ENCODE assay signal across 30 cellular contexts in genomic region chr20:31926493-31926892, GRCh38. TPM values are rescaled to one million over a fixed set of nuclear protein-coding genes. Genes with fewer than 3 reads are reported as not detected.
DNase-seq lines count a peak whose midpoint lies in the region; ATAC-seq, FAIRE-seq and TF ChIP-seq lines count a peak whose summit lies in the region.
"Had no signal": no experiment of that assay in that cellular context is flagged by ENCODE, and none has a peak within 500 bp of the region (broad histone marks: within the 10 kb centered on the region; RNA-seq: fewer than 3 reads in every experiment).

No MANE protein-coding gene starts in this region.

- no peak overlapping the region for H3K9ac ChIP-seq in HepG2 (ENCODE audit: insufficient read depth, low read depth, low read length)
- H3K9ac ChIP-seq: BLaER1 had no signal

- H3K9me3 ChIP-seq in HepG2 (ENCODE audit: low read length): no peaks in the 10 kb centered on the region
- H3K9me3 ChIP-seq in right lobe of liver: no peaks in the 10 kb centered on the region
- no peaks in the 10 kb centered on the region for H3K9me3 ChIP-seq in HEK293 (ENCODE audit: control insufficient read depth, insufficient read depth, low read depth, low read length)
- no peaks in the 10 kb centered on the region for H3K9me3 ChIP-seq in sigmoid colon
- H3K9me3 ChIP-seq: BE2C, BLaER1 had no signal

- no peak for TF ChIP-seq CTCF in HepG2 (CRISPR knock-in tag; IDR thresholded peaks at IDR 0.05)
- no peak for TF ChIP-seq CTCF in right lobe of liver (IDR thresholded peaks at IDR 0.05)
- TF ChIP-seq CTCF in HEK293 (tag by site-specific recombination; IDR thresholded peaks at IDR 0.05): no peak
- TF ChIP-seq CTCF in sigmoid colon (IDR thresholded peaks at IDR 0.05): no peak

- peaks cover 2 to 34% of the 10 kb centered on the region in 2 experiments; a peak in 3 of 5 replicates for H3K27me3 ChIP-seq in HepG2 (ENCODE audit: control insufficient read depth in 1 of 2, insufficient read depth in 2 of 2, low read length in 2 of 2)
- no peaks in the 10 kb centered on the region for H3K27me3 ChIP-seq in right lobe of liver
- peaks cover 0 to 30% (median 0%) of the 10 kb centered on the region in 3 donors for H3K27me3 ChIP-seq in sigmoid colon
- H3K27me3 ChIP-seq: BLaER1 had no signal

- no TSS peak for BruUV-seq in HepG2 (replicated peaks; lab: Mats Ljungman, UMichigan)

- intact Hi-C loops in HepG2 (cut with micrococcal nuclease; ENCODE audit: unreplicated experiment) (no loop called here), right lobe of liver (cut with DNase I) (no loop called here), sigmoid colon (cut with DNase I) (no loop called here)

- no peak overlapping the region for H3K27ac ChIP-seq in HepG2 (ENCODE audit: extremely low read length, insufficient read depth, low read length)
- no peak overlapping the region for H3K27ac ChIP-seq in right lobe of liver
- H3K27ac ChIP-seq in HEK293 (ENCODE audit: extremely low read depth, low read depth, low read length): no peak overlapping the region
- H3K27ac ChIP-seq in sigmoid colon: no peak overlapping the region
- H3K27ac ChIP-seq: BLaER1 had no signal

- TF ChIP-seq EP300 in HepG2 (IDR thresholded peaks at IDR 0.05; ENCODE audit: low read depth in 2 of 2, low read length in 2 of 2): no peak
- no peak for TF ChIP-seq EP300 in HepG2 (CRISPR knock-in tag; IDR thresholded peaks at IDR 0.05; ENCODE audit: borderline replicate concordance)
- no peak for TF ChIP-seq EP300 in sigmoid colon (IDR thresholded peaks at IDR 0.05)

- no peak for ATAC-seq in HepG2
- no peak for ATAC-seq in right lobe of liver
- no peak for ATAC-seq in GM18870 (IDR thresholded peaks at IDR 0.05; ENCODE audit: unreplicated experiment)
- ATAC-seq: GM12878 had no signal

- H4K20me1 ChIP-seq in HepG2 (ENCODE audit: insufficient read depth, low read length): no peaks in the 10 kb centered on the region
- H4K20me1 ChIP-seq: BLaER1 had no signal

- no peak for TF ChIP-seq POLR2A in HepG2 (IDR thresholded peaks at IDR 0.05; ENCODE audit: insufficient read depth in 1 of 2, low read depth in 2 of 2, low read length in 2 of 2)
- no peak for TF ChIP-seq POLR2A in right lobe of liver (IDR thresholded peaks at IDR 0.05)
- TF ChIP-seq POLR2A in sigmoid colon (IDR thresholded peaks at IDR 0.05): no peak

- H3K4me1 ChIP-seq in HepG2 (ENCODE audit: insufficient read depth, low read length) (no peaks in the 10 kb centered on the region), right lobe of liver (no peaks in the 10 kb centered on the region), HEK293 (ENCODE audit: control insufficient read depth, insufficient read depth, low read length) (no peaks in the 10 kb centered on the region), sigmoid colon (no peaks in the 10 kb centered on the region)
- H3K4me1 ChIP-seq: BE2C had no signal

- H3K4me3 ChIP-seq in HepG2 (replicated peaks in 1 of 3; ENCODE audit: insufficient read depth in 1 of 3, low read depth in 2 of 3, low read length in 3 of 3): no peak overlapping the region
- H3K4me3 ChIP-seq in right lobe of liver: no peak overlapping the region
- H3K4me3 ChIP-seq in HEK293 (ENCODE audit: low read depth, low read length): no peak overlapping the region
- no peak overlapping the region for H3K4me3 ChIP-seq in sigmoid colon
- H3K4me3 ChIP-seq: BLaER1, GM12878 had no signal

- H3K4me2 ChIP-seq in HepG2 (ENCODE audit: low read depth, low read length): no peak overlapping the region
- H3K4me2 ChIP-seq: BLaER1 had no signal

- H3K79me2 ChIP-seq in HepG2 (ENCODE audit: insufficient read depth, low read length): no peaks in the 10 kb centered on the region

- H3K36me3 ChIP-seq in HepG2 (replicated peaks in 1 of 2; ENCODE audit: control insufficient read depth in 1 of 2, insufficient read depth in 2 of 2, low read length in 2 of 2): no peaks in the 10 kb centered on the region
- no peaks in the 10 kb centered on the region for H3K36me3 ChIP-seq in right lobe of liver
- no peaks in the 10 kb centered on the region for H3K36me3 ChIP-seq in HEK293 (ENCODE audit: control insufficient read depth in 2 of 2, insufficient read depth in 1 of 2, low read length in 2 of 2)
- H3K36me3 ChIP-seq in sigmoid colon: no peaks in the 10 kb centered on the region
- H3K36me3 ChIP-seq: BE2C, BLaER1 had no signal

- TF ChIP-seq RAD21 in HepG2 (CRISPR knock-in tag; IDR thresholded peaks at IDR 0.05): no peak

- peak; percentile 4 for FAIRE-seq in HepG2 (lab: Jason Lieb, UNC)
- FAIRE-seq: A204.1, GM12878, GM12892, GM18507, GM19239 had no signal

- POLR2A ChIA-PET in HepG2 (lab: Yijun Ruan, JAX) (interaction anchor here (1.5 kb wide), 1 partner anchor 25 kb away, joined by 4 read pairs; the partner anchor contains the start of gene PDRG1), HEK293 (lab: Yijun Ruan, JAX) (no interaction called here)

- CTCF ChIA-PET in HepG2 (lab: Yijun Ruan, JAX; ENCODE audit: low intra/inter-chr PET ratio, low total read pairs) (no interaction called here), HEK293 (lab: Yijun Ruan, JAX) (no interaction called here)

- no peak for DNase-seq in HepG2 (ENCODE audit: low spot score)
- no peak for DNase-seq in right lobe of liver
- DNase-seq in sigmoid colon: peak; percentile 3
- no peak for DNase-seq in stimulated activated CD4-positive, alpha-beta T cell treated with anti-CD3 and anti-CD28 coated beads, Interleukin-4, amount 100 ng/mL, for 24 hours
- DNase-seq: 8988T; ACHN; BE2C; C1 segment of cervical spinal cord; CD4-positive, alpha-beta memory T cell; CD4-positive, CD25-positive, alpha-beta regulatory T cell; CD8-positive, alpha-beta memory T cell; COR-L47; DMS 273 treated with DMSO at 0.1 percent for 48 hours; DMS153; DMS53; DMS79; DND-41; EL; GDM1 had no signal

- H2AFZ ChIP-seq in HepG2 (ENCODE audit: low read length): no peak overlapping the region

- WGBS in HepG2 (ENCODE audit: low lambda C conversion rate): 12% methylated on average over 2 of the region's 2 CpGs
- WGBS in right lobe of liver (ENCODE audit: insufficient coverage, low coverage, low lambda C conversion rate, missing lambda C conversion rate): 82% methylated on average over 2 of the region's 2 CpGs
- 69 to 82% methylated on average over 2 of the region's 2 CpGs for WGBS in sigmoid colon, 2 donors

- in situ Hi-C loops in HepG2 (cut with HindIII; ENCODE audit: extremely low pct_ligation_motif_present, low pct_unique_long_range_greater_than_20kb): no loop called here

RNA-seq across cellular contexts. Expression of gene PDRG1, which starts 25.4 kb away (rescaled TPM):
- 16.6 and 22.1 TPM in 2 replicates for total RNA-seq in HepG2 (2016; rRNA removed; fragmentation: Illumina TruSeq; extraction: Trizol)
- total RNA-seq in HepG2 (2016; cell fraction: cytosol; rRNA removed; fragmentation: Illumina TruSeq; extraction: Trizol; ENCODE audit: low read depth): 5.1 and 5.7 TPM in 2 replicates
- 16.1 and 23.7 TPM in 2 replicates for total RNA-seq in HepG2 (2016; cell fraction: insoluble cytoplasmic fraction; rRNA removed; fragmentation: Illumina TruSeq; extraction: Trizol)
- total RNA-seq in HepG2 (2016; cell fraction: membrane; rRNA removed; fragmentation: Illumina TruSeq; extraction: Trizol): 12.0 and 13.1 TPM in 2 replicates
- 8.3 and 9.7 TPM in 2 replicates for total RNA-seq in HepG2 (2016; cell fraction: nucleus; rRNA removed; fragmentation: Illumina TruSeq; extraction: Trizol)
- polyA plus RNA-seq in HepG2 (2011; rRNA removed): 18.0 and 20.2 TPM in 2 replicates
- polyA plus RNA-seq in HepG2 (2011; cell fraction: cytosol; rRNA removed): 19.4 and 20.2 TPM in 2 replicates
- polyA plus RNA-seq in HepG2 (2011; cell fraction: nucleus; rRNA removed): 11.2 and 13.9 TPM in 2 replicates
- 15.0 and 15.5 TPM in 2 replicates for polyA plus RNA-seq in HepG2 (2012)
- polyA plus RNA-seq in HepG2 (2016; cell fraction: cytosol; fragmentation: Illumina TruSeq; extraction: Trizol; ENCODE audit: low read depth): 6.4 and 6.6 TPM in 2 replicates
- polyA plus RNA-seq in HepG2 (2016; cell fraction: insoluble cytoplasmic fraction; fragmentation: Illumina TruSeq; extraction: Trizol; ENCODE audit: low read depth): 34.8 and 36.2 TPM in 2 replicates
- polyA plus RNA-seq in HepG2 (2016; cell fraction: membrane; fragmentation: Illumina TruSeq; extraction: Trizol; ENCODE audit: low read depth): 11.1 and 11.7 TPM in 2 replicates
- polyA plus RNA-seq in HepG2 (2016; cell fraction: nucleus; fragmentation: Illumina TruSeq; extraction: Trizol; ENCODE audit: insufficient read depth, low read depth): 20.9 and 21.7 TPM in 2 replicates
- 3.7 and 8.1 TPM in 2 replicates for polyA minus RNA-seq in HepG2 (2011; rRNA and poly(A)+ RNA removed; ENCODE audit: low replicate concordance)
- polyA minus RNA-seq in HepG2 (2011; cell fraction: cytosol; rRNA and poly(A)+ RNA removed): 3.5 and 4.6 TPM in 2 replicates
- 5.8 and 6.6 TPM in 2 replicates for polyA minus RNA-seq in HepG2 (2011; cell fraction: nucleus; rRNA and poly(A)+ RNA removed)
- total RNA-seq in right lobe of liver: 1 to 10 TPM; 4.5 to 6.6 (median 4.9) TPM
- total RNA-seq in sigmoid colon: 10 to 100 TPM in 1 of 4 donors, 1 to 10 TPM in 3; 5.0 to 13.7 (median 7.3) TPM
- 10 to 100 TPM; 10.2 to 15.2 (median 12.3) TPM for polyA plus RNA-seq in sigmoid colon

RNA-seq across cellular contexts. Expression of gene XKR7, which starts 41.5 kb away (rescaled TPM):
- not detected in 2 replicates for total RNA-seq in HepG2 (2016; rRNA removed; fragmentation: Illumina TruSeq; extraction: Trizol)
- not detected in 2 replicates for total RNA-seq in HepG2 (2016; cell fraction: cytosol; rRNA removed; fragmentation: Illumina TruSeq; extraction: Trizol; ENCODE audit: low read depth)
- not detected in 2 replicates for total RNA-seq in HepG2 (2016; cell fraction: insoluble cytoplasmic fraction; rRNA removed; fragmentation: Illumina TruSeq; extraction: Trizol)
- total RNA-seq in HepG2 (2016; cell fraction: membrane; rRNA removed; fragmentation: Illumina TruSeq; extraction: Trizol): not detected in 2 replicates
- not detected in 2 replicates for total RNA-seq in HepG2 (2016; cell fraction: nucleus; rRNA removed; fragmentation: Illumina TruSeq; extraction: Trizol)
- not detected in 2 replicates for polyA plus RNA-seq in HepG2 (2011; rRNA removed)
- polyA plus RNA-seq in HepG2 (2011; cell fraction: cytosol; rRNA removed): not detected in 2 replicates
- polyA plus RNA-seq in HepG2 (2011; cell fraction: nucleus; rRNA removed): not detected in 2 replicates
- polyA plus RNA-seq in HepG2 (2012): not detected in 2 replicates
- polyA plus RNA-seq in HepG2 (2016; cell fraction: cytosol; fragmentation: Illumina TruSeq; extraction: Trizol; ENCODE audit: low read depth): not detected in 2 replicates
- not detected in 2 replicates for polyA plus RNA-seq in HepG2 (2016; cell fraction: insoluble cytoplasmic fraction; fragmentation: Illumina TruSeq; extraction: Trizol; ENCODE audit: low read depth)
- polyA plus RNA-seq in HepG2 (2016; cell fraction: membrane; fragmentation: Illumina TruSeq; extraction: Trizol; ENCODE audit: low read depth): not detected in 2 replicates
- not detected in 2 replicates for polyA plus RNA-seq in HepG2 (2016; cell fraction: nucleus; fragmentation: Illumina TruSeq; extraction: Trizol; ENCODE audit: insufficient read depth, low read depth)
- 0.02 TPM in 1 of 2 replicates, not detected in the other for polyA minus RNA-seq in HepG2 (2011; rRNA and poly(A)+ RNA removed; ENCODE audit: low replicate concordance)
- not detected in 2 replicates for polyA minus RNA-seq in HepG2 (2011; cell fraction: cytosol; rRNA and poly(A)+ RNA removed)
- polyA minus RNA-seq in HepG2 (2011; cell fraction: nucleus; rRNA and poly(A)+ RNA removed): not detected in 2 replicates
- not detected for total RNA-seq in right lobe of liver
- total RNA-seq in sigmoid colon: under 1 TPM in 2 of 4 donors, not detected in 2; under 0.01 to 0.14 TPM
- under 1 TPM in 1 of 3 donors, not detected in 2; 0.15 TPM for polyA plus RNA-seq in sigmoid colon
- total RNA-seq: A673; CD4-positive, alpha-beta memory T cell; CD8-positive, alpha-beta memory T cell; GM12878 had no signal
- polyA plus RNA-seq: AG04450; CD4-positive, alpha-beta memory T cell; CD4-positive, CD25-positive, alpha-beta regulatory T cell; GM12878 had no signal

RNA-seq across cellular contexts. Expression of gene TTLL9, which starts 56.1 kb away (rescaled TPM):
- total RNA-seq in HepG2 (2016; rRNA removed; fragmentation: Illumina TruSeq; extraction: Trizol) (not detected in 2 replicates), right lobe of liver (not detected), sigmoid colon (1 to 10 TPM in 1 of 4 donors, not detected in 3; 1.1 TPM)
- total RNA-seq in HepG2 (2016; cell fraction: cytosol; rRNA removed; fragmentation: Illumina TruSeq; extraction: Trizol; ENCODE audit: low read depth): not detected in 2 replicates
- not detected in 2 replicates for total RNA-seq in HepG2 (2016; cell fraction: insoluble cytoplasmic fraction; rRNA removed; fragmentation: Illumina TruSeq; extraction: Trizol)
- total RNA-seq in HepG2 (2016; cell fraction: membrane; rRNA removed; fragmentation: Illumina TruSeq; extraction: Trizol): not detected in 2 replicates
- not detected in 2 replicates for total RNA-seq in HepG2 (2016; cell fraction: nucleus; rRNA removed; fragmentation: Illumina TruSeq; extraction: Trizol)
- polyA plus RNA-seq in HepG2 (2011; rRNA removed) (0.05 TPM in 1 of 2 replicates, not detected in the other), sigmoid colon (under 1 TPM in 1 of 3 donors, not detected in 2; 0.15 TPM)
- not detected in 2 replicates for polyA plus RNA-seq in HepG2 (2011; cell fraction: cytosol; rRNA removed)
- 0.14 TPM in 1 of 2 replicates, not detected in the other for polyA plus RNA-seq in HepG2 (2011; cell fraction: nucleus; rRNA removed)
- not detected in 2 replicates for polyA plus RNA-seq in HepG2 (2012)
- not detected in 2 replicates for polyA plus RNA-seq in HepG2 (2016; cell fraction: cytosol; fragmentation: Illumina TruSeq; extraction: Trizol; ENCODE audit: low read depth)
- not detected in 2 replicates for polyA plus RNA-seq in HepG2 (2016; cell fraction: insoluble cytoplasmic fraction; fragmentation: Illumina TruSeq; extraction: Trizol; ENCODE audit: low read depth)
- polyA plus RNA-seq in HepG2 (2016; cell fraction: membrane; fragmentation: Illumina TruSeq; extraction: Trizol; ENCODE audit: low read depth): not detected in 2 replicates
- not detected in 2 replicates for polyA plus RNA-seq in HepG2 (2016; cell fraction: nucleus; fragmentation: Illumina TruSeq; extraction: Trizol; ENCODE audit: insufficient read depth, low read depth)
- polyA minus RNA-seq in HepG2 (2011; rRNA and poly(A)+ RNA removed; ENCODE audit: low replicate concordance): not detected in 2 replicates
- not detected in 2 replicates for polyA minus RNA-seq in HepG2 (2011; cell fraction: cytosol; rRNA and poly(A)+ RNA removed)
- not detected in 2 replicates for polyA minus RNA-seq in HepG2 (2011; cell fraction: nucleus; rRNA and poly(A)+ RNA removed)
- total RNA-seq: A673; CD4-positive, alpha-beta memory T cell; CD4-positive, CD25-positive, alpha-beta regulatory T cell; CD8-positive, alpha-beta memory T cell had no signal
- polyA plus RNA-seq: AG04450; CD14-positive monocyte; CD4-positive, CD25-positive, alpha-beta regulatory T cell; CD8-positive, alpha-beta memory T cell had no signal

RNA-seq across cellular contexts. Expression of gene DUSP15, which starts 56.2 kb away (rescaled TPM):
- 0.18 and 0.93 TPM in 2 replicates for total RNA-seq in HepG2 (2016; rRNA removed; fragmentation: Illumina TruSeq; extraction: Trizol)
- total RNA-seq in HepG2 (2016; cell fraction: cytosol; rRNA removed; fragmentation: Illumina TruSeq; extraction: Trizol; ENCODE audit: low read depth): 1.1 TPM in 2 replicates
- total RNA-seq in HepG2 (2016; cell fraction: insoluble cytoplasmic fraction; rRNA removed; fragmentation: Illumina TruSeq; extraction: Trizol): 0.37 and 0.69 TPM in 2 replicates
- total RNA-seq in HepG2 (2016; cell fraction: membrane; rRNA removed; fragmentation: Illumina TruSeq; extraction: Trizol): 0.93 and 1.2 TPM in 2 replicates
- total RNA-seq in HepG2 (2016; cell fraction: nucleus; rRNA removed; fragmentation: Illumina TruSeq; extraction: Trizol): 0.43 and 1.6 TPM in 2 replicates
- polyA plus RNA-seq in HepG2 (2011; rRNA removed): 0.17 and 0.46 TPM in 2 replicates
- 0.60 and 0.79 TPM in 2 replicates for polyA plus RNA-seq in HepG2 (2011; cell fraction: cytosol; rRNA removed)
- 0.95 and 1.2 TPM in 2 replicates for polyA plus RNA-seq in HepG2 (2011; cell fraction: nucleus; rRNA removed)
- 0.50 and 0.83 TPM in 2 replicates for polyA plus RNA-seq in HepG2 (2012)
- polyA plus RNA-seq in HepG2 (2016; cell fraction: cytosol; fragmentation: Illumina TruSeq; extraction: Trizol; ENCODE audit: low read depth): 0.60 and 1.1 TPM in 2 replicates
- polyA plus RNA-seq in HepG2 (2016; cell fraction: insoluble cytoplasmic fraction; fragmentation: Illumina TruSeq; extraction: Trizol; ENCODE audit: low read depth): 0.47 and 1.2 TPM in 2 replicates
- polyA plus RNA-seq in HepG2 (2016; cell fraction: membrane; fragmentation: Illumina TruSeq; extraction: Trizol; ENCODE audit: low read depth): 0.72 and 1.1 TPM in 2 replicates
- 0.88 and 1.7 TPM in 2 replicates for polyA plus RNA-seq in HepG2 (2016; cell fraction: nucleus; fragmentation: Illumina TruSeq; extraction: Trizol; ENCODE audit: insufficient read depth, low read depth)
- polyA minus RNA-seq in HepG2 (2011; rRNA and poly(A)+ RNA removed; ENCODE audit: low replicate concordance): 0.56 TPM in 1 of 2 replicates, not detected in the other
- not detected in 2 replicates for polyA minus RNA-seq in HepG2 (2011; cell fraction: cytosol; rRNA and poly(A)+ RNA removed)
- 0.87 TPM in 1 of 2 replicates, not detected in the other for polyA minus RNA-seq in HepG2 (2011; cell fraction: nucleus; rRNA and poly(A)+ RNA removed)
- total RNA-seq in right lobe of liver: 1 to 10 TPM in 1 of 6 experiments, under 1 TPM in 2, not detected in 3; 0.22 to 1.1 (median 0.42) TPM
- 1 to 10 TPM in 3 of 4 donors, not detected in 1; 1.7 to 2.6 (median 2.0) TPM for total RNA-seq in sigmoid colon
- 1 to 10 TPM in 1 of 3 donors, under 1 TPM in 1, not detected in 1; 0.60 to 1.2 TPM for polyA plus RNA-seq in sigmoid colon
- total RNA-seq: A673; CD4-positive, alpha-beta memory T cell; CD4-positive, CD25-positive, alpha-beta regulatory T cell; CD8-positive, alpha-beta memory T cell had no signal
- polyA plus RNA-seq: AG04450; CD14-positive monocyte; CD4-positive, alpha-beta memory T cell; CD4-positive, CD25-positive, alpha-beta regulatory T cell; CD8-positive, alpha-beta memory T cell had no signal

Comparison
In these comparisons a context has a peak if more than half of its experiments do, and no peak if none do; other contexts are left out.
1. Of the 63 proteins assayed by ChIP-seq in both HepG2 and HEK293: peak only in HepG2: none; only in HEK293: ZNF121; in both: none; in neither: 62.